Comparison of ENCODE assay signal across 8 cellular contexts in the genomic region with DNA sequence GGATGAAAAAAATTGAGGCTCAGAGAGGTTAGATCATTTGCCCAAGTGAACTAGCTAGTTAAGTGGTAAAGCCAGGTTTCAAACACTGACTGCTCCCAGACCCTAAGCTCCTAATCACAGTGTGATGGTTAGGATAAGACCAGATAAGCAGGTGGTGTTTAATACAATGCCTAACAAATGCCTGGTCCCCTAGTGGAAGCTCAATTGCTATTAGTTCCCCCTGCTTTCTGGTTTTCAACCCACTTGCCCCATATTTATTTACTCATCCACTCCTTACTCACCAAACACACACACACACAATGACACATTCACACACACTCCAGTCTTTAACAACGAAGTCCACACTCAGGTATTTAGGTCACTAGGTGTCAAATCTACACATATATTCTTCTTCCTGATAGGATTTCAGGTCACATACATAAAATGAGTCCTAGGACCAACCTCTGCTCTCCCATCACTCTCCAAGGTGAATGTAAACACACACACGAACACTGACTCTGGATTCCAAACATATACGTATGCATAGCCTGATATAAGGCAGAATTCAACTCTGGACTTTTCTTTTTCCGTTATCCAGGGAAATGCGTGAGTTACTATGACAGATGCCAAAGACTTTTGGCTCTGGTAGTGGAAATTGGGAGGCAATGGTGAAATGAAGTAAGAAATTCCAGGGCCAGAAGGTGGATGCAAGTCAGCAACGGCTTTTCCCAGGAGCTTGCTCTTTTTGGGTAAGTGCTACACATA.
DNase-seq lines count a peak whose midpoint lies in the region; ATAC-seq, FAIRE-seq and TF ChIP-seq lines count a peak whose summit lies in the region.

No MANE protein-coding gene starts in this region.

- H3K27ac Mint-ChIP-seq in mesothelial cell of epicardium, result peak overlapping the region; percentile 95

- ATAC-seq in HG03097 (IDR thresholded peaks at IDR 0.05; ENCODE audit: low FRiP score, unreplicated experiment), result no peak

- H3K27me3 ChIP-seq in bronchial epithelial cell (ENCODE audit: control insufficient read depth, insufficient read depth, low read length), result no peaks in the 10 kb centered on the region

- peak overlapping the region; percentile 61 for H3K4me3 ChIP-seq in bronchial epithelial cell (ENCODE audit: low read depth, low read length)

- peaks cover 4% of the 10 kb centered on the region for H3K9me3 Mint-ChIP-seq in mesothelial cell of epicardium

- no peaks in the 10 kb centered on the region for H3K36me3 Mint-ChIP-seq in mesothelial cell of epicardium

- H3K36me3 ChIP-seq in bronchial epithelial cell (ENCODE audit: control insufficient read depth, insufficient read depth, low read length), result no peaks in the 10 kb centered on the region

- no peak for FAIRE-seq in bronchial epithelial cell (lab: Jason Lieb, UNC)

- H3K4me1 Mint-ChIP-seq in mesothelial cell of epicardium, result peaks cover 5% of the 10 kb centered on the region

- peaks cover 3% of the 10 kb centered on the region for H3K27me3 Mint-ChIP-seq in mesothelial cell of epicardium (ENCODE audit: low read depth)

- peak; percentile 43 for DNase-seq in D341Med (ENCODE audit: low spot score)
- DNase-seq in NAMALWA (ENCODE audit: low spot score), result peak; percentile 21
- peak; percentile 71 for DNase-seq in bronchial epithelial cell (ENCODE audit: low read depth)
- DNase-seq in mesothelial cell of epicardium (ENCODE audit: low spot score in 2 of 2, unreplicated experiment in 2 of 2), result no peak
- no peak for DNase-seq in NCI-H774 (lab: John Stamatoyannopoulos, UW)
- no peak for DNase-seq in GOT3 (lab: John Stamatoyannopoulos, UW)
- no peak for DNase-seq in DMS79 (lab: John Stamatoyannopoulos, UW)

- peak; percentile 15 for TF ChIP-seq CTCF in bronchial epithelial cell (IDR thresholded peaks at IDR 0.05; ENCODE audit: insufficient read depth, low read length, severe bottlenecking)
- no peak for TF ChIP-seq CTCF in mesothelial cell of epicardium (IDR thresholded peaks at IDR 0.05; ENCODE audit: unreplicated experiment)

- H3K4me3 Mint-ChIP-seq in mesothelial cell of epicardium, result peak overlapping the region; percentile 80

Comparison
In these comparisons a context has a peak if more than half of its experiments do, and no peak if none do; other contexts are left out.
1. DNase-seq: peak in D341Med (single experiment), NAMALWA (single experiment) and bronchial epithelial cell (single experiment); none in mesothelial cell of epicardium (0 of 2), NCI-H774 (single experiment), GOT3 (single experiment) and DMS79 (single experiment).